In genomic region chr12:70609203-70609602, GRCh38 we compare ENCODE assay signal across 8 cellular contexts. TPM values are rescaled to one million over a fixed set of nuclear protein-coding genes. Genes with fewer than 3 reads are reported as not detected.
A peak's percentile ranks its signal among the peaks of the same experiment; 100 is the strongest.
DNase-seq lines count a peak whose midpoint lies in the region; ATAC-seq and TF ChIP-seq lines count a peak whose summit lies in the region.

No MANE protein-coding gene starts in this region.

- no peak overlapping the region for H3K27ac ChIP-seq in GM23248
- H3K27ac ChIP-seq in right cardiac atrium (ENCODE audit: low read length), result peak overlapping the region; percentile 89

- H3K9me3 ChIP-seq in GM23248 (ENCODE audit: low read depth), result no peaks in the 10 kb centered on the region
- no peaks in the 10 kb centered on the region for H3K9me3 ChIP-seq in right cardiac atrium (ENCODE audit: control insufficient read depth, low read length)

- POLR2A ChIA-PET in activated CD4-positive, alpha-beta memory T cell treated with anti-CD3 and anti-CD28 coated beads, Interleukin-2, amount 10 ng/mL, durations not matched to agents 7 days and 5 days (lab: Charles Lee), result no interaction called here

- H3K4me1 Mint-ChIP-seq in activated CD4-positive, alpha-beta memory T cell treated with anti-CD3 and anti-CD28 coated beads, Interleukin-2, amount 10 ng/mL, durations not matched to agents 7 days and 5 days, result peaks cover 4% of the 10 kb centered on the region

- H3K9me2 ChIP-seq in GM23248 (ENCODE audit: insufficient read depth), result no peaks in the 10 kb centered on the region

- in situ Hi-C loops in GM23248 (cut with MboI), result no loop called here

- H3K27me3 Mint-ChIP-seq in activated CD4-positive, alpha-beta memory T cell treated with anti-CD3 and anti-CD28 coated beads, Interleukin-2, amount 10 ng/mL, durations not matched to agents 7 days and 5 days, result peaks cover 40% of the 10 kb centered on the region

- H3K4me1 ChIP-seq in GM23248 (ENCODE audit: insufficient read depth), result peaks cover 17% of the 10 kb centered on the region
- H3K4me1 ChIP-seq in right cardiac atrium (ENCODE audit: control insufficient read depth, insufficient read depth, low read length), result no peaks in the 10 kb centered on the region

- no peak overlapping the region for H3K27ac Mint-ChIP-seq in activated CD4-positive, alpha-beta memory T cell treated with anti-CD3 and anti-CD28 coated beads, Interleukin-2, amount 10 ng/mL, durations not matched to agents 7 days and 5 days

- TF ChIP-seq CTCF in retinal pigment epithelial cell (conservative IDR thresholded peaks at IDR 0.05; ENCODE audit: low read depth, low read length), result no peak

- H3K9me3 Mint-ChIP-seq in activated CD4-positive, alpha-beta memory T cell treated with anti-CD3 and anti-CD28 coated beads, Interleukin-2, amount 10 ng/mL, durations not matched to agents 7 days and 5 days, result no peaks in the 10 kb centered on the region

- no peaks in the 10 kb centered on the region for H3K36me3 ChIP-seq in GM23248 (ENCODE audit: low read depth)

- H2AFZ ChIP-seq in GM23248, result peak overlapping the region; percentile 92

- intact Hi-C loops in right cardiac atrium (cut with DNase I), result no loop called here

- DNase-seq in GM23248, result peak; percentile 28
- peak; percentile 20 for DNase-seq in UCSD-AML1 (lab: John Stamatoyannopoulos, UW; ENCODE audit: unreplicated experiment)
- DNase-seq in right cardiac atrium, result peak in 1 of 3 donors; percentile 35
- DNase-seq in retinal pigment epithelial cell (ENCODE audit: low read depth), result no peak
- DNase-seq in GDM1 (lab: John Stamatoyannopoulos, UW), result no peak
- DNase-seq in activated CD4-positive, alpha-beta memory T cell treated with anti-CD3 and anti-CD28 coated beads, Interleukin-2, amount 10 ng/mL, durations not matched to agents 7 days and 5 days, result no peak
- DNase-seq in NCI-H146 (lab: John Stamatoyannopoulos, UW), result no peak

- no peaks in the 10 kb centered on the region for H3K36me3 Mint-ChIP-seq in activated CD4-positive, alpha-beta memory T cell treated with anti-CD3 and anti-CD28 coated beads, Interleukin-2, amount 10 ng/mL, durations not matched to agents 7 days and 5 days (ENCODE audit: low read depth)

- ATAC-seq in right cardiac atrium, result peak; percentile 17 to 28
- no peak for ATAC-seq in GM19463 (IDR thresholded peaks at IDR 0.05; ENCODE audit: unreplicated experiment)

- no peak overlapping the region for H3K4me3 Mint-ChIP-seq in activated CD4-positive, alpha-beta memory T cell treated with anti-CD3 and anti-CD28 coated beads, Interleukin-2, amount 10 ng/mL, durations not matched to agents 7 days and 5 days

- H3K9ac ChIP-seq in GM23248, result peak overlapping the region; percentile 70

- H3K27me3 ChIP-seq in GM23248 (replicated peaks; ENCODE audit: insufficient read depth), result no peaks in the 10 kb centered on the region
- no peaks in the 10 kb centered on the region for H3K27me3 ChIP-seq in right cardiac atrium (ENCODE audit: control insufficient read depth, insufficient read depth)

- H3K79me2 ChIP-seq in GM23248 (ENCODE audit: insufficient read depth), result no peaks in the 10 kb centered on the region

- CTCF ChIA-PET in activated CD4-positive, alpha-beta memory T cell treated with anti-CD3 and anti-CD28 coated beads, Interleukin-2, amount 10 ng/mL, durations not matched to agents 7 days and 5 days (lab: Charles Lee), result no interaction called here

- 82 to 96% methylated on average over 2 of the region's 2 CpGs for WGBS in GM23248 (ENCODE audit: low coverage in 1 of 2, low lambda C conversion rate in 2 of 2, missing lambda C conversion rate in 2 of 2), 2 experiments
- WGBS in right cardiac atrium, result 66% methylated on average over 2 of the region's 2 CpGs

- peaks cover 7% of the 10 kb centered on the region; the same call in 1 of the 2 replicates for H3F3A ChIP-seq in GM23248 (ENCODE audit: insufficient read depth)

- H4K20me1 ChIP-seq in GM23248 (ENCODE audit: insufficient read depth), result no peaks in the 10 kb centered on the region

- H3K4me3 ChIP-seq in GM23248 (peak overlapping the region; percentile 70), right cardiac atrium (ENCODE audit: low read length) (peak overlapping the region; percentile 70), retinal pigment epithelial cell (ENCODE audit: low read length) (peak overlapping the region; percentile 60)

- H3K4me2 ChIP-seq in GM23248 (ENCODE audit: unreplicated experiment), result peak overlapping the region; percentile 70

RNA-seq across cellular contexts. Expression of gene PTPRB, which starts 28.0 kb away (rescaled TPM):
- 3.9 and 4.4 TPM in 2 replicates for total RNA-seq in GM23248 (2014; rRNA removed; shearing (Covaris generic))
- 3.8 and 5.1 TPM in 2 replicates for polyA plus RNA-seq in GM23248 (2016; fragmentation: Nextera tagmentation; extraction: Ambion mirVana)
- 10 to 100 TPM; 26.6 to 51.8 (median 39.2) TPM for total RNA-seq in right cardiac atrium
- 14.3 TPM for polyA plus RNA-seq in right cardiac atrium
- total RNA-seq in activated CD4-positive, alpha-beta memory T cell treated with anti-CD3 and anti-CD28 coated beads, Interleukin-2, amount 10 ng/mL, durations not matched to agents 7 days and 5 days, result not detected

Comparison
In these comparisons a context has a peak if more than half of its experiments do, and no peak if none do; other contexts are left out.
1. DNase-seq: peak in GM23248 (single experiment) and UCSD-AML1 (single experiment); none in retinal pigment epithelial cell (single experiment), GDM1 (single experiment), activated CD4-positive, alpha-beta memory T cell treated with anti-CD3 and anti-CD28 coated beads, Interleukin-2, amount 10 ng/mL, durations not matched to agents 7 days and 5 days (single experiment) and NCI-H146 (single experiment).
2. Peak in every context shown above with its lines, with median percentiles within 50 percentile points of each other: H3K4me3 ChIP-seq.